18 cellular contexts compared by ENCODE assay signal in genomic region chr10:128660726-128661125, GRCh38.
"Had no signal": no experiment of that assay in that cellular context is flagged by ENCODE, and none has a peak within 500 bp of the region (broad histone marks: within the 10 kb centered on the region; RNA-seq: fewer than 3 reads in every experiment).

No MANE protein-coding gene starts in this region.

- H3K36me3 Mint-ChIP-seq: natural killer cell; stimulated activated memory B cell treated with anti-CD40 and anti-IgM and Interleukin-4, amounts not matched to agents 10 μg/mL and 1 μg/mL and 100 μg/mL, for 72 hours had no signal

- H3K9me3 Mint-ChIP-seq: activated CD4-positive, alpha-beta T cell treated with anti-CD3 and anti-CD28 coated beads, Interleukin-2, amount 10 ng/mL, durations not matched to agents 24 days and 14 days had no signal

- H3K27me3 ChIP-seq: body of pancreas, hepatocyte had no signal

- H3K4me1 ChIP-seq: body of pancreas, esophagus muscularis mucosa had no signal

- H3K4me3 ChIP-seq: body of pancreas, coronary artery, esophagus muscularis mucosa, hepatocyte had no signal

- H3K4me1 Mint-ChIP-seq: activated B cell treated with CpG ODN at 0.5 μM for 24 hours; activated CD4-positive, alpha-beta T cell treated with anti-CD3 and anti-CD28 coated beads, Interleukin-2, amount 10 ng/mL, durations not matched to agents 24 days and 14 days; natural killer cell; stimulated activated memory B cell treated with anti-CD40 and anti-IgM and Interleukin-4, amounts not matched to agents 10 μg/mL and 1 μg/mL and 100 μg/mL, for 72 hours had no signal

- H2AFZ ChIP-seq: hepatocyte had no signal

- H3K4me3 Mint-ChIP-seq: activated B cell treated with CpG ODN at 0.5 μM for 24 hours; activated CD4-positive, alpha-beta T cell treated with anti-CD3 and anti-CD28 coated beads, Interleukin-2, amount 10 ng/mL, durations not matched to agents 24 days and 14 days; activated CD8-positive, alpha-beta T cell treated with anti-CD3 and anti-CD28 coated beads, Interleukin-2, amount 10 ng/mL, durations not matched to agents 7 days and 5 days; activated naive CD8-positive, alpha-beta T cell; natural killer cell; stimulated activated memory B cell treated with anti-CD40 and anti-IgM and Interleukin-4, amounts not matched to agents 10 μg/mL and 1 μg/mL and 100 μg/mL, for 72 hours had no signal

- H3K4me2 ChIP-seq: hepatocyte had no signal

- H3K79me2 ChIP-seq: hepatocyte had no signal

- H3K27ac Mint-ChIP-seq: activated B cell treated with CpG ODN at 0.5 μM for 24 hours; activated CD4-positive, alpha-beta T cell treated with anti-CD3 and anti-CD28 coated beads, Interleukin-2, amount 10 ng/mL, durations not matched to agents 24 days and 14 days; activated CD8-positive, alpha-beta T cell treated with anti-CD3 and anti-CD28 coated beads, Interleukin-2, amount 10 ng/mL, durations not matched to agents 7 days and 5 days; activated naive CD8-positive, alpha-beta T cell; natural killer cell; stimulated activated memory B cell treated with anti-CD40 and anti-IgM and Interleukin-4, amounts not matched to agents 10 μg/mL and 1 μg/mL and 100 μg/mL, for 72 hours had no signal

- H3K36me3 ChIP-seq: esophagus muscularis mucosa had no signal

- DNase-seq: activated B cell treated with CpG ODN at 0.5 μM for 24 hours; activated CD4-positive, alpha-beta T cell treated with anti-CD3 and anti-CD28 coated beads, Interleukin-2, amount 10 ng/mL, durations not matched to agents 24 days and 14 days; activated CD8-positive, alpha-beta memory T cell treated with anti-CD3 and anti-CD28 coated beads, Interleukin-2, amount 50 U/mL, for 4 hours; activated CD8-positive, alpha-beta T cell treated with anti-CD3 and anti-CD28 coated beads, Interleukin-2, amount 10 ng/mL, durations not matched to agents 7 days and 5 days; activated gamma-delta T cell; activated T-cell treated with anti-CD3 and anti-CD28 coated beads, Interleukin-2, amount 50 U/mL, for 48 hours; amniotic stem cell; body of pancreas; central memory CD4-positive, alpha-beta T cell; left ventricle myocardium superior; mesenchymal stem cell; natural killer cell; retina had no signal

- H3K27ac ChIP-seq: body of pancreas, coronary artery, esophagus muscularis mucosa, hepatocyte had no signal

- H3K27me3 Mint-ChIP-seq: activated B cell treated with CpG ODN at 0.5 μM for 24 hours; activated CD4-positive, alpha-beta T cell treated with anti-CD3 and anti-CD28 coated beads, Interleukin-2, amount 10 ng/mL, durations not matched to agents 24 days and 14 days had no signal

- ATAC-seq: activated CD8-positive, alpha-beta T cell treated with anti-CD3 and anti-CD28 coated beads, Interleukin-2, amount 10 ng/mL, durations not matched to agents 7 days and 5 days; body of pancreas; left ventricle myocardium superior; natural killer cell; stimulated activated memory B cell treated with anti-CD40 and anti-IgM and Interleukin-4, amounts not matched to agents 10 μg/mL and 1 μg/mL and 100 μg/mL, for 72 hours had no signal
